In the genomic region with DNA sequence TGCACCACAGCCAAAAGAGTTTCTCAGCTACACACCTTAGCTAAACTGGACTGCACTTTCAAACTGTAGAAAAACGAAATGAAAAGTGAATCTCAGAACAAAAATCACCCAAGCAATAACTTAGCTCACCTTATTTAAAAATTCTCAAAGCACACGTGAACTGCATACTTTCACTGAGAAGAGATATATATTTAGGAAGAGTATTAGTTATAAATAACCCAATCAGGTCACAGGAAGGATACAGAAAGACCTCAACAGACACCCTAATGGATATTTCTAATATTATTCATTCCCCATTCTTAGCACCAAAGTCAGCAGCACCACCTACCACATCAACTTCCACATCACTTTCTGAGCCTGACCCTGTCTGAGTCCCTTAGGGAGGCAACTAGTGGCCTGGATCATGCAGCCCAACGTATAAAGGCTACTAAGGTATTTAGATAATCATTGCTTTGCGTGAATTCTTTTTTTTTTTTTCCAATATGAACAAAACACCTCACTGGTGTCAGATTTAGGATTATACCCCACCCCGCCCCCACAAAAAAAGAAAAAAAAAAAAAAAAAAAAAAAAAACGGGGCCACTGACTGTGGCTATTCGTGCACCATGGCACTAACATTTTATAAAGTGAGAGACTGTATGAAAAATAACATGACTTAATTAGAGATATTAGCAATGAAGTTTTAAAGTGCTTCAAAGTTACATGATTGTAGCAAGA, we compare ENCODE assay signal across 8 cellular contexts. TPM values are rescaled to one million over a fixed set of nuclear protein-coding genes. Genes with fewer than 3 reads are reported as not detected.
DNase-seq lines count a peak whose midpoint lies in the region; ATAC-seq and TF ChIP-seq lines count a peak whose summit lies in the region.

No MANE protein-coding gene starts in this region.

- ATAC-seq in HG02884 (IDR thresholded peaks at IDR 0.05; ENCODE audit: unreplicated experiment) (peak; percentile 29), HG02840 (IDR thresholded peaks at IDR 0.05; ENCODE audit: low FRiP score, unreplicated experiment) (no peak)
- ATAC-seq in activated CD8-positive, alpha-beta T cell treated with anti-CD3 and anti-CD28 coated beads for 36 hours: no peak

- H3K27me3 Mint-ChIP-seq in activated CD4-positive, alpha-beta T cell treated with anti-CD3 and anti-CD28 coated beads, Interleukin-2, amount 10 ng/mL, durations not matched to agents 24 days and 14 days: peaks cover 5% of the 10 kb centered on the region
- H3K27me3 Mint-ChIP-seq in activated CD8-positive, alpha-beta T cell treated with anti-CD3 and anti-CD28 coated beads for 36 hours: peaks cover 1% of the 10 kb centered on the region

- H3K36me3 Mint-ChIP-seq in activated CD4-positive, alpha-beta T cell treated with anti-CD3 and anti-CD28 coated beads, Interleukin-2, amount 10 ng/mL, durations not matched to agents 24 days and 14 days (ENCODE audit: low read depth): peaks cover 16% of the 10 kb centered on the region
- peaks cover 7% of the 10 kb centered on the region for H3K36me3 Mint-ChIP-seq in activated CD8-positive, alpha-beta T cell treated with anti-CD3 and anti-CD28 coated beads for 36 hours (ENCODE audit: low read depth)

- TF ChIP-seq CTCF in activated CD8-positive, alpha-beta T cell treated with anti-CD3 and anti-CD28 coated beads for 36 hours (IDR thresholded peaks at IDR 0.05): no peak

- H3K27ac Mint-ChIP-seq in activated CD4-positive, alpha-beta T cell treated with anti-CD3 and anti-CD28 coated beads, Interleukin-2, amount 10 ng/mL, durations not matched to agents 24 days and 14 days: peak overlapping the region; percentile 38
- H3K27ac Mint-ChIP-seq in activated CD8-positive, alpha-beta T cell treated with anti-CD3 and anti-CD28 coated beads for 36 hours: peak overlapping the region; percentile 91

- CTCF ChIA-PET in activated CD8-positive, alpha-beta T cell treated with anti-CD3 and anti-CD28 coated beads for 36 hours (lab: Charles Lee): interaction anchor here (0.8 to 1.5 kb wide), 5 partner anchors 16 to 132 kb away, joined by 3 to 5 read pairs (median 3); no protein-coding TSS in a partner anchor

- intact Hi-C loops in activated CD4-positive, alpha-beta T cell treated with anti-CD3 and anti-CD28 coated beads, Interleukin-2, amount 10 ng/mL, durations not matched to agents 24 days and 14 days (cut with micrococcal nuclease): loop anchor here (2.0 to 10.0 kb wide), 3 partner anchors 17 to 53 kb away; no protein-coding TSS in a partner anchor
- intact Hi-C loops in activated CD8-positive, alpha-beta T cell treated with anti-CD3 and anti-CD28 coated beads for 36 hours (cut with micrococcal nuclease): loop anchor here (5.0 to 10.0 kb wide), 2 partner anchors 63 to 121 kb away; no protein-coding TSS in a partner anchor

- H3K9me3 Mint-ChIP-seq in activated CD4-positive, alpha-beta T cell treated with anti-CD3 and anti-CD28 coated beads, Interleukin-2, amount 10 ng/mL, durations not matched to agents 24 days and 14 days: no peaks in the 10 kb centered on the region
- H3K9me3 Mint-ChIP-seq in activated CD8-positive, alpha-beta T cell treated with anti-CD3 and anti-CD28 coated beads for 36 hours: peaks cover 3% of the 10 kb centered on the region

- POLR2A ChIA-PET in activated CD8-positive, alpha-beta T cell treated with anti-CD3 and anti-CD28 coated beads for 36 hours (lab: Charles Lee): no interaction called here

- DNase-seq in activated CD4-positive, alpha-beta T cell treated with anti-CD3 and anti-CD28 coated beads, Interleukin-2, amount 10 ng/mL, durations not matched to agents 24 days and 14 days: no peak
- DNase-seq in activated CD4-positive, alpha-beta T cell treated with anti-CD3 and anti-CD28 coated beads, Interleukin-2, amount 50 U/mL, for 1 hour: no peak
- no peak for DNase-seq in activated CD8-positive, alpha-beta T cell treated with anti-CD3 and anti-CD28 coated beads for 36 hours
- DNase-seq in lung microvascular endothelial cell (ENCODE audit: low read depth in 2 of 2): peak; percentile 14 to 38
- DNase-seq in GF-D8 (lab: John Stamatoyannopoulos, UW): no peak
- DNase-seq in SHP77 (lab: John Stamatoyannopoulos, UW): no peak

- H3K4me1 Mint-ChIP-seq in activated CD4-positive, alpha-beta T cell treated with anti-CD3 and anti-CD28 coated beads, Interleukin-2, amount 10 ng/mL, durations not matched to agents 24 days and 14 days: peaks cover 44% of the 10 kb centered on the region
- peaks cover 43% of the 10 kb centered on the region for H3K4me1 Mint-ChIP-seq in activated CD8-positive, alpha-beta T cell treated with anti-CD3 and anti-CD28 coated beads for 36 hours (ENCODE audit: low read depth)

- peak overlapping the region; percentile 88 for H3K4me3 Mint-ChIP-seq in activated CD4-positive, alpha-beta T cell treated with anti-CD3 and anti-CD28 coated beads, Interleukin-2, amount 10 ng/mL, durations not matched to agents 24 days and 14 days
- H3K4me3 Mint-ChIP-seq in activated CD8-positive, alpha-beta T cell treated with anti-CD3 and anti-CD28 coated beads for 36 hours: peak overlapping the region; percentile 90

RNA-seq across cellular contexts. Expression of a gene that starts 2.6 kb away (rescaled TPM):
- total RNA-seq in activated CD4-positive, alpha-beta T cell treated with anti-CD3 and anti-CD28 coated beads, Interleukin-2, amount 10 ng/mL, durations not matched to agents 24 days and 14 days: 54.5 and 55.7 TPM in 2 replicates
- total RNA-seq in activated CD8-positive, alpha-beta T cell treated with anti-CD3 and anti-CD28 coated beads for 36 hours: 10 to 100 TPM; 32.4 to 37.2 TPM
- total RNA-seq in lung microvascular endothelial cell: 23.3 and 27.8 TPM in 2 replicates

Comparison
In these comparisons a context has a peak if more than half of its experiments do, and no peak if none do; other contexts are left out.
1. DNase-seq: peak in lung microvascular endothelial cell (2 of 2); none in activated CD4-positive, alpha-beta T cell treated with anti-CD3 and anti-CD28 coated beads, Interleukin-2, amount 10 ng/mL, durations not matched to agents 24 days and 14 days (single experiment), activated CD4-positive, alpha-beta T cell treated with anti-CD3 and anti-CD28 coated beads, Interleukin-2, amount 50 U/mL, for 1 hour (single experiment), activated CD8-positive, alpha-beta T cell treated with anti-CD3 and anti-CD28 coated beads for 36 hours (single experiment), GF-D8 (single experiment) and SHP77 (0 of 2).